Comparison of ENCODE assay signal across 12 cellular contexts in genomic region chr4:159400782-159401712, GRCh38.
DNase-seq lines count a peak whose midpoint lies in the region; ATAC-seq, FAIRE-seq and TF ChIP-seq lines count a peak whose summit lies in the region.
"Had no signal": no experiment of that assay in that cellular context is flagged by ENCODE, and none has a peak within 500 bp of the region (broad histone marks: within the 10 kb centered on the region; RNA-seq: fewer than 3 reads in every experiment).

No MANE protein-coding gene starts in this region.

- peaks cover 12% of the 10 kb centered on the region for H3K27me3 Mint-ChIP-seq in activated naive CD4-positive, alpha-beta T cell treated with anti-CD3 and anti-CD28 coated beads, Interleukin-2, amount 10 ng/mL, durations not matched to agents 7 days and 5 days

- no peak for TF ChIP-seq CTCF in AG04450 (IDR thresholded peaks at IDR 0.05; ENCODE audit: low read depth, low read length)
- TF ChIP-seq CTCF in K562 (IDR thresholded peaks at IDR 0.05 in 2 of 3, conservative IDR thresholded peaks at IDR 0.05 in 1 of 3; ENCODE audit: insufficient read depth in 2 of 3, low read depth in 1 of 3, low read length in 3 of 3) = no peak
- no peak for TF ChIP-seq CTCF in mucosa of descending colon (IDR thresholded peaks at IDR 0.05)

- WGBS in K562 (ENCODE audit: insufficient coverage, low coverage, missing lambda C conversion rate) = 2% methylated on average over 13 of the region's 14 CpGs
- WGBS in mesodermal cell (ENCODE audit: insufficient coverage in 2 of 2), 2 experiments = 92 to 94% methylated on average over 11 to 13 of the region's 14 CpGs

- no peaks in the 10 kb centered on the region for H3K9me3 Mint-ChIP-seq in activated naive CD4-positive, alpha-beta T cell treated with anti-CD3 and anti-CD28 coated beads, Interleukin-2, amount 10 ng/mL, durations not matched to agents 7 days and 5 days
- H3K9me3 Mint-ChIP-seq: stimulated activated naive CD8-positive, alpha-beta T cell treated with anti-CD3 and anti-CD28 coated beads, Interleukin-15, Interleukin-2, amounts not matched to agents 100 ng/mL and 50 ng/mL, for 24 hours had no signal

- no peaks in the 10 kb centered on the region; a peak in 1 of 5 replicates for H3K4me1 ChIP-seq in K562 (replicated peaks in 1 of 2; ENCODE audit: control insufficient read depth in 2 of 2, insufficient read depth in 2 of 2, low read length in 2 of 2)
- peaks cover 20% of the 10 kb centered on the region for H3K4me1 ChIP-seq in mesodermal cell (ENCODE audit: control insufficient read depth, insufficient read depth, low read length, poor library complexity, severe bottlenecking)
- no peaks in the 10 kb centered on the region for H3K4me1 ChIP-seq in mucosa of descending colon (ENCODE audit: low read depth)

- no peak overlapping the region for H3K27ac ChIP-seq in AG04450 (ENCODE audit: low read depth, low read length)
- no peak overlapping the region for H3K27ac ChIP-seq in K562 (ENCODE audit: extremely low read depth, low read depth, low read length)
- peak overlapping the region; percentile 79 for H3K27ac ChIP-seq in mesodermal cell (ENCODE audit: low read depth, low read length, severe bottlenecking)

- 0 out of 2 replicates have a peak, but pooled peaks cover 3% of the 10 kb centered on the region for H4K20me1 ChIP-seq in K562 (replicated peaks; ENCODE audit: control insufficient read depth, insufficient read depth, low read length)

- H3K27me3 ChIP-seq in AG04450 (ENCODE audit: control insufficient read depth, insufficient read depth, low read length) (no peaks in the 10 kb centered on the region), K562 (ENCODE audit: control insufficient read depth in 2 of 2, insufficient read depth in 2 of 2, low read length in 2 of 2) (peaks cover 11 to 27% of the 10 kb centered on the region in 2 experiments)

- POLR2A ChIA-PET in AG04450 (lab: Yijun Ruan, JAX) = interaction anchor here (1.1 kb wide), 1 partner anchor 10 kb away, joined by 5 read pairs; no protein-coding TSS in a partner anchor
- POLR2A ChIA-PET in K562 (lab: Yijun Ruan, JAX) = no interaction called here

- no TSS peak for BruUV-seq in K562 (replicated peaks; lab: Mats Ljungman, UMichigan)

- DNase-seq in AG04450 (ENCODE audit: low read depth, low spot score) (peak; percentile 37), HTR-8/SVneo (ENCODE audit: insufficient read length, low spot score) (no peak), K562 (ENCODE audit: extremely low read depth in 1 of 4, low spot score in 3 of 4) (no peak), mucosa of descending colon (no peak), HPDE6-E6E7 (ENCODE audit: extremely low spot score) (no peak), NCI-H2171 treated with DMSO at 0.1 percent for 48 hours (lab: John Stamatoyannopoulos, UW) (no peak)
- no peak for DNase-seq in activated naive CD4-positive, alpha-beta T cell treated with anti-CD3 and anti-CD28 coated beads, Interleukin-2, amount 10 ng/mL, durations not matched to agents 7 days and 5 days
- DNase-seq: NCI-H774 had no signal

- H3K36me3 Mint-ChIP-seq in activated naive CD4-positive, alpha-beta T cell treated with anti-CD3 and anti-CD28 coated beads, Interleukin-2, amount 10 ng/mL, durations not matched to agents 7 days and 5 days = no peaks in the 10 kb centered on the region

- ATAC-seq in K562 (peak; percentile 59), mucosa of descending colon (no peak)
- ATAC-seq: activated CD4-positive, CD25-positive, alpha-beta regulatory T cell treated with anti-CD3 and anti-CD28 coated beads, Interleukin-2, amount 50 U/mL, for 24 hours had no signal

- CTCF ChIA-PET in AG04450 (lab: Charles Lee) = interaction anchor here (0.6 kb wide), 2 partner anchors 16 to 17 kb away, joined by 3 read pairs; no protein-coding TSS in a partner anchor
- CTCF ChIA-PET in K562 (lab: Yijun Ruan, JAX; ENCODE audit: low intra/inter-chr PET ratio) = no interaction called here
- CTCF ChIA-PET in activated naive CD4-positive, alpha-beta T cell treated with anti-CD3 and anti-CD28 coated beads, Interleukin-2, amount 10 ng/mL, durations not matched to agents 7 days and 5 days (lab: Charles Lee) = no interaction called here

- H3K4me1 Mint-ChIP-seq in activated naive CD4-positive, alpha-beta T cell treated with anti-CD3 and anti-CD28 coated beads, Interleukin-2, amount 10 ng/mL, durations not matched to agents 7 days and 5 days = no peaks in the 10 kb centered on the region

- no peak overlapping the region for H3K4me3 Mint-ChIP-seq in activated naive CD4-positive, alpha-beta T cell treated with anti-CD3 and anti-CD28 coated beads, Interleukin-2, amount 10 ng/mL, durations not matched to agents 7 days and 5 days
- H3K4me3 Mint-ChIP-seq: stimulated activated naive CD8-positive, alpha-beta T cell treated with anti-CD3 and anti-CD28 coated beads, Interleukin-15, Interleukin-2, amounts not matched to agents 100 ng/mL and 50 ng/mL, for 24 hours had no signal

- TF ChIP-seq EP300 in K562 (IDR thresholded peaks at IDR 0.05; ENCODE audit: low read length) = no peak

- in situ Hi-C loops in K562 (cut with MboI) = no loop called here

- no peak overlapping the region for H2AFZ ChIP-seq in K562 (ENCODE audit: low read depth, low read length)

- H3K4me2 ChIP-seq in K562 (ENCODE audit: insufficient read depth, low read length) = no peak overlapping the region

- no peaks in the 10 kb centered on the region for H3K9me1 ChIP-seq in K562 (ENCODE audit: control insufficient read depth, insufficient read depth, low read length)

- H3K27ac Mint-ChIP-seq in activated naive CD4-positive, alpha-beta T cell treated with anti-CD3 and anti-CD28 coated beads, Interleukin-2, amount 10 ng/mL, durations not matched to agents 7 days and 5 days = no peak overlapping the region
- H3K27ac Mint-ChIP-seq: stimulated activated naive CD8-positive, alpha-beta T cell treated with anti-CD3 and anti-CD28 coated beads, Interleukin-15, Interleukin-2, amounts not matched to agents 100 ng/mL and 50 ng/mL, for 24 hours had no signal

- intact Hi-C loops in K562 (cut with micrococcal nuclease) (no loop called here), mucosa of descending colon (cut with DNase I, micrococcal nuclease) (no loop called here)

- FAIRE-seq in HTR-8/SVneo (lab: Jason Lieb, UNC) = peak; percentile 83
- FAIRE-seq in K562 (lab: Jason Lieb, UNC) = no peak
- FAIRE-seq: endometrium had no signal

- H3K79me2 ChIP-seq in K562 (ENCODE audit: control insufficient read depth, insufficient read depth, low read length) = no peaks in the 10 kb centered on the region

- no peak for TF ChIP-seq RAD21 in K562 (CRISPR knock-in tag; conservative IDR thresholded peaks at IDR 0.05 in 1 of 2, IDR thresholded peaks at IDR 0.05 in 1 of 2)

- no peak for TF ChIP-seq POLR2A in K562 (conservative IDR thresholded peaks at IDR 0.05)

- no peak overlapping the region for H3K9ac ChIP-seq in K562 (ENCODE audit: insufficient read depth in 1 of 2, low read depth in 2 of 2, low read length in 2 of 2)

- H3K36me3 ChIP-seq in K562 (ENCODE audit: control insufficient read depth, insufficient read depth, low read length) = no peaks in the 10 kb centered on the region
- no peaks in the 10 kb centered on the region for H3K36me3 ChIP-seq in mesodermal cell (ENCODE audit: control insufficient read depth, insufficient read depth, low read length)
- no peaks in the 10 kb centered on the region for H3K36me3 ChIP-seq in mucosa of descending colon (ENCODE audit: low read depth)

- no peaks in the 10 kb centered on the region for H3K9me3 ChIP-seq in AG04450 (ENCODE audit: control insufficient read depth, insufficient read depth, low read length)
- H3K9me3 ChIP-seq in K562 (replicated peaks; ENCODE audit: control insufficient read depth, insufficient read depth, low read depth, low read length) = no peaks in the 10 kb centered on the region
- H3K9me3 ChIP-seq in mesodermal cell (ENCODE audit: control insufficient read depth, low read length) = peaks cover 4% of the 10 kb centered on the region
- no peaks in the 10 kb centered on the region for H3K9me3 ChIP-seq in mucosa of descending colon

- H3K4me3 ChIP-seq in AG04450 (ENCODE audit: low read depth, low read length) (no peak overlapping the region), K562 (no peak overlapping the region), mesodermal cell (ENCODE audit: extremely low read depth, insufficient read depth, low read length, poor library complexity, severe bottlenecking) (no peak overlapping the region), mucosa of descending colon (no peak overlapping the region)

TF ChIP-seq in K562, 482 proteins besides CTCF, POLR2A, EP300 and RAD21:
- TF ChIP-seq EGR1 (conservative IDR thresholded peaks at IDR 0.05) (no peak), YBX1 (IDR thresholded peaks at IDR 0.05) (no peak), RBM22 (IDR thresholded peaks at IDR 0.05; ENCODE audit: low read depth, low read length, poor library complexity, severe bottlenecking) (no peak), TFAP4 (CRISPR knock-in tag; IDR thresholded peaks at IDR 0.05; ENCODE audit: borderline replicate concordance) (no peak)
